In genomic region chr1:88463401-88463800, GRCh38 we compare ENCODE assay signal across 15 cellular contexts.
DNase-seq lines count a peak whose midpoint lies in the region; ATAC-seq and TF ChIP-seq lines count a peak whose summit lies in the region.
"Had no signal": no experiment of that assay in that cellular context is flagged by ENCODE, and none has a peak within 500 bp of the region (broad histone marks: within the 10 kb centered on the region; RNA-seq: fewer than 3 reads in every experiment).

No MANE protein-coding gene starts in this region.

- H3K9ac ChIP-seq in muscle layer of colon (ENCODE audit: low read length) (peak overlapping the region; percentile 11), subcutaneous abdominal adipose tissue (ENCODE audit: low read length in 5 of 5) (no peak overlapping the region)

- ATAC-seq in gastrocnemius medialis (no peak), HG03025 (IDR thresholded peaks at IDR 0.05; ENCODE audit: low FRiP score, unreplicated experiment) (no peak)

- H3K27me3 ChIP-seq in muscle layer of colon (ENCODE audit: control insufficient read depth in 1 of 2, insufficient read depth in 2 of 2, low read length in 2 of 2), result no peaks in the 10 kb centered on the region
- H3K27me3 ChIP-seq in subcutaneous abdominal adipose tissue (ENCODE audit: control insufficient read depth in 5 of 5, insufficient read depth in 4 of 5, low read length in 5 of 5), result peaks cover 0 to 2% (median 0%) of the 10 kb centered on the region in 5 donors
- peaks cover 0 to 18% (median 10%) of the 10 kb centered on the region in 3 donors for H3K27me3 ChIP-seq in gastrocnemius medialis
- H3K27me3 ChIP-seq: cardiac muscle cell had no signal

- H3K9me3 ChIP-seq in muscle layer of colon (ENCODE audit: low read length) (no peaks in the 10 kb centered on the region), subcutaneous abdominal adipose tissue (ENCODE audit: control insufficient read depth in 5 of 5, low read length in 5 of 5) (peaks cover 0 to 2% (median 0%) of the 10 kb centered on the region in 5 donors), gastrocnemius medialis (no peaks in the 10 kb centered on the region)

- TF ChIP-seq CTCF in gastrocnemius medialis (IDR thresholded peaks at IDR 0.05 in 4 of 5, conservative IDR thresholded peaks at IDR 0.05 in 1 of 5), result no peak

- H3K4me3 ChIP-seq in muscle layer of colon (ENCODE audit: low read depth in 1 of 2, low read length in 2 of 2) (peak overlapping the region in 1 of 2 donors; percentile 8), subcutaneous abdominal adipose tissue (ENCODE audit: low read depth in 1 of 5, low read length in 5 of 5) (peak overlapping the region in 1 of 5 donors; percentile 57), gastrocnemius medialis (no peak overlapping the region)

- no peaks in the 10 kb centered on the region for H3K36me3 ChIP-seq in muscle layer of colon (ENCODE audit: insufficient read depth, low read length)
- no peaks in the 10 kb centered on the region for H3K36me3 ChIP-seq in subcutaneous abdominal adipose tissue (ENCODE audit: control insufficient read depth in 5 of 5, insufficient read depth in 5 of 5, low read length in 5 of 5)
- H3K36me3 ChIP-seq in gastrocnemius medialis, result no peaks in the 10 kb centered on the region
- H3K36me3 ChIP-seq: cardiac muscle cell had no signal

- TF ChIP-seq POLR2A in gastrocnemius medialis (IDR thresholded peaks at IDR 0.05), result no peak

- intact Hi-C loops in gastrocnemius medialis (cut with DNase I; ENCODE audit: low total_unique reads), result no loop called here

- H3K4me1 ChIP-seq in muscle layer of colon (ENCODE audit: insufficient read depth, low read length), result no peaks in the 10 kb centered on the region
- H3K4me1 ChIP-seq in subcutaneous abdominal adipose tissue (ENCODE audit: control insufficient read depth in 5 of 5, insufficient read depth in 5 of 5, low read length in 5 of 5), result peaks cover 0 to 9% (median 6%) of the 10 kb centered on the region in 5 donors
- H3K4me1 ChIP-seq in gastrocnemius medialis, result no peaks in the 10 kb centered on the region

- DNase-seq in HS-5 (ENCODE audit: low read depth) (peak; percentile 2), gastrocnemius medialis (no peak)
- DNase-seq in stimulated activated naive CD4-positive, alpha-beta T cell treated with Interleukin-2 at 50 U/mL for 16 hours (lab: John Stamatoyannopoulos, UW), result no peak
- DNase-seq: activated CD4-positive, alpha-beta T cell treated with anti-CD3 and anti-CD28 coated beads for 48 hours; activated T-cell treated with anti-CD3 and anti-CD28 coated beads for 4 hours; CD4-positive, alpha-beta T cell; MV-4-11; SIG-M5; stimulated activated CD4-positive, alpha-beta T cell treated with anti-CD3 and anti-CD28 coated beads, Interleukin-4, amount 100 ng/mL, for 1 hour; T-helper 9 cell had no signal

- H3K27ac ChIP-seq in cingulate gyrus (ENCODE audit: low read depth, low read length) (peak overlapping the region; percentile 74), muscle layer of colon (ENCODE audit: low read depth, low read length) (no peak overlapping the region), subcutaneous abdominal adipose tissue (ENCODE audit: low read depth, low read length) (peak overlapping the region; percentile 70), gastrocnemius medialis (no peak overlapping the region)
- H3K27ac ChIP-seq: cardiac muscle cell had no signal

- in situ Hi-C loops in gastrocnemius medialis (cut with MboI; ENCODE audit: low sequenced_read_pairs in 4 of 4), result no loop called here

Comparison
In these comparisons a context has a peak if more than half of its experiments do, and no peak if none do; other contexts are left out.
1. H3K27ac ChIP-seq: peak in cingulate gyrus (single experiment) and subcutaneous abdominal adipose tissue (single experiment); none in muscle layer of colon (single experiment) and gastrocnemius medialis (0 of 4).